In the genomic region with DNA sequence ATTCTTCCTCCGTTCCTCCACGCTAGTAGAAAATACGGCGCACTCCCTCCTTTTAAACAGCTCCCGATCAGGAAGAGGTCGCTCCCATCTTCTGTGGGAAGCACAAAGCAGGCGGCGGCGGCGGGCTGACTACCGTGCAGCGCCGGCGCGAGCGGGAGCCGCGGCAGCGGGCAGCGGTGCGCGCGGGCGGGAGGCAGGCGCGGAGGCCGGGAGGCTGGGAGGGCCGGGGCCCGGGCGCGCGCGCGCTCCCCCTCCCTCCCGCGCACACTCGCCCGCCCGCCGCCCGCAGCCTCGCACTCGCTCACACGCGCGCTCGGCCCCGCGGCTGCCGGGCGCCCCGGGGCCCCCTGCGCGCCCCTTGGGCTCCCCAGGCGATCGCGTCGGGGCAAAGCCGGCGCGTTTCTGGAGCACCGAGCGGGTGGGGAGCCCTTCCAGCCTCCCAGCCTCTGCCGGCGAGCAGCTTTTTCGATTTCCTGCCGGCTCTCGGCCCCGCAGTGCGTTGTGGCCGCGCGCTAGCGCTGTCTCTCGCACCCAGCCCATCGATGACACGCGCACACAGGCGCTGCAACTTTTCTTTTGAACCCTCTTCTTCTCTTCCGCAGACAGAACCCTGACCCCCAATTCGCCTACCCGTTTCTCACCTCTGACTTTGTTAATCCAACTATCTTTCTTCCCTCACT, we compare ENCODE assay signal across 8 cellular contexts. TPM values are rescaled to one million over a fixed set of nuclear protein-coding genes. Genes with fewer than 3 reads are reported as not detected.
A peak's percentile ranks its signal among the peaks of the same experiment; 100 is the strongest.
DNase-seq lines count a peak whose midpoint lies in the region; ATAC-seq, FAIRE-seq and TF ChIP-seq lines count a peak whose summit lies in the region.

A gene (minus strand): TSS at position 165 of the 680 bp plus-strand sequence.

- H3K4me3 ChIP-seq in H1 (ENCODE audit: extremely low read depth in 1 of 4, insufficient read depth in 2 of 4, low read depth in 3 of 4, low read length in 4 of 4) (peak within 1 kb of the TSS; percentile 57 to 85 (median 60)), mesodermal cell (ENCODE audit: extremely low read depth, insufficient read depth, low read length, poor library complexity, severe bottlenecking) (peak within 1 kb of the TSS; percentile 47), tibial artery (peak within 1 kb of the TSS; percentile 65 to 84)

- H3K23ac ChIP-seq in H9 (ENCODE audit: insufficient read length, low read depth, low read length) (no peak within 1 kb of the TSS), H1 (ENCODE audit: insufficient read length) (no peak within 1 kb of the TSS)

- POLR2A ChIA-PET in RWPE1 (lab: Yijun Ruan, JAX; ENCODE audit: low non-redundant PET) (no interaction called here), H1 (lab: Charles Lee; ENCODE audit: partially characterized antibody) (interaction anchor here (0.6 to 1.2 kb wide), 3 partner anchors 140 to 1288 kb away, joined by 4 to 5 read pairs (median 4); no protein-coding TSS in a partner anchor)

- no CpG with 5 or more reads among the region's 82 CpGs for WGBS in H9 (ENCODE audit: extremely low coverage, insufficient read length, low lambda C conversion rate)
- 2% methylated on average over 41 of the region's 82 CpGs; no CpG with 5 or more reads in 1 of the 2 experiments for WGBS in H1 (ENCODE audit: extremely low coverage in 1 of 2, insufficient coverage in 1 of 2, insufficient read length in 1 of 2, insufficient replicate concordance in 2 of 2, low coverage in 1 of 2, low lambda C conversion rate in 2 of 2, missing lambda C conversion rate in 1 of 2), 2 experiments
- 0% methylated on average over 46 to 51 of the region's 82 CpGs for WGBS in mesodermal cell (ENCODE audit: insufficient coverage in 2 of 2), 2 experiments

- H2BK15ac ChIP-seq in H9 (ENCODE audit: low read depth, low read length) (no peak within 1 kb of the TSS), H1 (ENCODE audit: low read length) (no peak within 1 kb of the TSS)

- no peak within 1 kb of the TSS for H3K14ac ChIP-seq in H9 (ENCODE audit: insufficient read depth, low read length)
- no peak within 1 kb of the TSS for H3K14ac ChIP-seq in H1 (ENCODE audit: insufficient read length)

- no peaks in the 10 kb centered on the region for H4K20me1 ChIP-seq in H9 (ENCODE audit: control insufficient read depth, insufficient read depth, insufficient read length)
- H4K20me1 ChIP-seq in H1 (replicated peaks in 1 of 2; ENCODE audit: control insufficient read depth in 1 of 2, insufficient read depth in 2 of 2, low read length in 2 of 2) = no peaks in the 10 kb centered on the region

- H3K27ac Mint-ChIP-seq in H9 = no peak within 1 kb of the TSS; a peak in 1 of 7 replicates

- no peak for TF ChIP-seq CTCF in H9 (conservative IDR thresholded peaks at IDR 0.05)
- no peak for TF ChIP-seq CTCF in RWPE1 (conservative IDR thresholded peaks at IDR 0.05; ENCODE audit: low read depth)
- TF ChIP-seq CTCF in H1 (IDR thresholded peaks at IDR 0.05; ENCODE audit: control extremely low read depth in 1 of 3, insufficient read depth in 1 of 3, low read depth in 1 of 3, low read length in 3 of 3) = no peak
- no peak for TF ChIP-seq CTCF in tibial artery (IDR thresholded peaks at IDR 0.05)

- H3K79me2 ChIP-seq in H9 (ENCODE audit: insufficient read depth, low read length) (no peaks in the 10 kb centered on the region), H1 (ENCODE audit: control insufficient read depth in 1 of 2, insufficient read depth in 2 of 2, low read length in 2 of 2) (no peaks in the 10 kb centered on the region)

- H3K18ac ChIP-seq in H9 (ENCODE audit: insufficient read length, low read depth, low read length) = no peak within 1 kb of the TSS
- H3K18ac ChIP-seq in H1 (ENCODE audit: extremely low read depth, low read length) = no peak within 1 kb of the TSS

- H3K36me3 ChIP-seq in H1 (ENCODE audit: control insufficient read depth in 2 of 4, insufficient read depth in 4 of 4, low read length in 3 of 4) (no peaks in the 10 kb centered on the region), mesodermal cell (ENCODE audit: control insufficient read depth, insufficient read depth, low read length) (no peaks in the 10 kb centered on the region), tibial artery (no peaks in the 10 kb centered on the region)

- H2BK120ac ChIP-seq in H9 (ENCODE audit: low read depth, low read length, poor library complexity, severe bottlenecking) (no peak within 1 kb of the TSS), H1 (replicated peaks; ENCODE audit: low read depth, low read length) (no peak within 1 kb of the TSS)

- no peak for TF ChIP-seq POLR2A in H1 (IDR thresholded peaks at IDR 0.05; ENCODE audit: control extremely low read depth in 1 of 2, low read depth in 2 of 2, low read length in 2 of 2)

- in situ Hi-C loops in Caki2 (cut with HindIII; ENCODE audit: low pct_unique_long_range_greater_than_20kb, low sequenced_read_pairs) = no loop called here

- H3K4me1 ChIP-seq in H9 (ENCODE audit: insufficient read depth, low read length) (peaks cover 4% of the 10 kb centered on the region), H1 (replicated peaks in 1 of 4; ENCODE audit: control insufficient read depth in 3 of 4, insufficient read depth in 4 of 4, low read length in 3 of 4) (peaks cover 3 to 12% (median 4%) of the 10 kb centered on the region in 4 experiments; a peak in 6 of 7 replicates), mesodermal cell (ENCODE audit: control insufficient read depth, insufficient read depth, low read length, poor library complexity, severe bottlenecking) (no peaks in the 10 kb centered on the region), tibial artery (peaks cover 0 to 25% (median 5%) of the 10 kb centered on the region in 4 donors)

- no peaks in the 10 kb centered on the region for H3K36me3 Mint-ChIP-seq in H9 (ENCODE audit: insufficient read depth in 1 of 3, low read depth in 3 of 3)

- CTCF ChIA-PET in RWPE1 (lab: Yijun Ruan, JAX) = interaction anchor here (0.7 kb wide), 1 partner anchor 883 kb away, joined by 3 read pairs; no protein-coding TSS in a partner anchor
- CTCF ChIA-PET in H1 (lab: Charles Lee; ENCODE audit: partially characterized antibody) = interaction anchor here (1.2 to 6.0 kb wide), 4 partner anchors 8 to 104 kb away, joined by 3 to 42 read pairs (median 4); no protein-coding TSS in a partner anchor

- H3K4me1 Mint-ChIP-seq in H9 = peaks cover 36 to 46% of the 10 kb centered on the region in 2 experiments

- peaks cover 0 to 3% of the 10 kb centered on the region in 2 experiments; a peak in 2 of 5 replicates for H3K9me3 Mint-ChIP-seq in H9

- H4K8ac ChIP-seq in H9 (replicated peaks; ENCODE audit: insufficient read length, low read depth, low read length) (no peak within 1 kb of the TSS), H1 (ENCODE audit: extremely low read depth, insufficient read depth, low read length) (peak within 1 kb of the TSS; percentile 53; the same call in 1 of the 2 replicates)

- H3T11ph ChIP-seq in H9 (ENCODE audit: low read length) = no peak within 1 kb of the TSS

- H3K27me3 ChIP-seq in H9 (ENCODE audit: insufficient read depth, low read length) (peaks cover 5% of the 10 kb centered on the region; the same call in 1 of the 2 replicates), H1 (replicated peaks in 1 of 4; ENCODE audit: control insufficient read depth in 3 of 4, extremely low read depth in 1 of 4, insufficient read depth in 3 of 4, low read length in 3 of 4) (peaks cover 5 to 36% (median 24%) of the 10 kb centered on the region in 4 experiments; a peak in 6 of 7 replicates), tibial artery (no peaks in the 10 kb centered on the region)

- H3K23me2 ChIP-seq in H9 (ENCODE audit: insufficient read length, low read depth, low read length, poor library complexity, severe bottlenecking) (peaks cover 9% of the 10 kb centered on the region), H1 (ENCODE audit: low read depth, low read length) (peaks cover 9% of the 10 kb centered on the region)

- H3K4me2 ChIP-seq in H9 (ENCODE audit: insufficient read depth, insufficient read length, low read length) = peak within 1 kb of the TSS; percentile 77
- peak within 1 kb of the TSS; percentile 83 to 95 for H3K4me2 ChIP-seq in H1 (ENCODE audit: insufficient read depth in 1 of 2, low read depth in 2 of 2, low read length in 2 of 2)

- H3K9ac ChIP-seq in H9 (ENCODE audit: extremely low read depth, insufficient read length, low read length) = no peak within 1 kb of the TSS
- H3K9ac ChIP-seq in H1 (replicated peaks in 1 of 4; ENCODE audit: extremely low read depth in 1 of 4, low read depth in 3 of 4, low read length in 3 of 4) = peak within 1 kb of the TSS; percentile 8 to 59 (median 48); a peak in 6 of 7 replicates

- H3K4ac ChIP-seq in H9 (ENCODE audit: low read depth, low read length) = no peak within 1 kb of the TSS
- no peak within 1 kb of the TSS for H3K4ac ChIP-seq in H1 (replicated peaks; ENCODE audit: insufficient read length, low read depth, low read length)

- H3K56ac ChIP-seq in H9 (ENCODE audit: insufficient read length, low read depth, low read length) (no peak within 1 kb of the TSS), H1 (replicated peaks; ENCODE audit: insufficient read length, low read depth, low read length) (peak within 1 kb of the TSS; percentile 1)

- H2BK20ac ChIP-seq in H9 (ENCODE audit: low read depth, low read length, poor library complexity, severe bottlenecking) (no peak within 1 kb of the TSS), H1 (ENCODE audit: low read length) (peak within 1 kb of the TSS; percentile 28; the same call in 1 of the 2 replicates)

- H2AFZ ChIP-seq in H9 (ENCODE audit: low read length) = no peak within 1 kb of the TSS
- H2AFZ ChIP-seq in H1 (ENCODE audit: low read length) = peak within 1 kb of the TSS; percentile 88

- 0 out of 4 replicates have a peak, but pooled peaks of 1 of the 2 experiments have one; percentile 9 for TF ChIP-seq RAD21 in H1 (IDR thresholded peaks at IDR 0.05 in 1 of 2, conservative IDR thresholded peaks at IDR 0.05 in 1 of 2; ENCODE audit: low read depth in 2 of 2, low read length in 2 of 2)

- no peak for FAIRE-seq in H1 (lab: Jason Lieb, UNC)

- H3K79me1 ChIP-seq in H9 (ENCODE audit: insufficient read depth, low read depth, low read length, poor library complexity, severe bottlenecking) (no peaks in the 10 kb centered on the region), H1 (ENCODE audit: low read depth, low read length) (no peaks in the 10 kb centered on the region)

- H3K4me3 Mint-ChIP-seq in H9 = peak within 1 kb of the TSS; percentile 84 to 94

- H2BK12ac ChIP-seq in H9 (ENCODE audit: insufficient read length, low read depth, low read length) (no peak within 1 kb of the TSS), H1 (ENCODE audit: low read depth, low read length) (no peak within 1 kb of the TSS)

- H2AK5ac ChIP-seq in H9 (ENCODE audit: insufficient read length, low read length) (no peak within 1 kb of the TSS), H1 (ENCODE audit: low read depth, low read length) (no peak within 1 kb of the TSS)

- peaks cover 45% of the 10 kb centered on the region for H3K27me3 Mint-ChIP-seq in H9 (ENCODE audit: low read depth)

- no peak for TF ChIP-seq EP300 in H1 (IDR thresholded peaks at IDR 0.05; ENCODE audit: borderline replicate concordance in 1 of 2, low read depth in 2 of 2, low read length in 2 of 2)

- intact Hi-C loops in tibial artery (cut with DNase I; ENCODE audit: low total_unique reads) = loop anchor here (10.0 kb wide), 2 partner anchors 63 to 167 kb away; no protein-coding TSS in a partner anchor

- ATAC-seq in HG03097 (IDR thresholded peaks at IDR 0.05; ENCODE audit: low FRiP score, unreplicated experiment) = no peak

- H3K27ac ChIP-seq in H9 (ENCODE audit: insufficient read length, low read depth, low read length) = no peak within 1 kb of the TSS
- peak within 1 kb of the TSS; percentile 74 for H3K27ac ChIP-seq in RWPE1
- H3K27ac ChIP-seq in H1 (ENCODE audit: low read depth, low read length) = no peak within 1 kb of the TSS
- no peak within 1 kb of the TSS for H3K27ac ChIP-seq in mesodermal cell (ENCODE audit: low read depth, low read length, severe bottlenecking)
- H3K27ac ChIP-seq in tibial artery = peak within 1 kb of the TSS; percentile 64 to 81

- no peak within 1 kb of the TSS for H4K5ac ChIP-seq in H9 (ENCODE audit: insufficient read length, low read depth, low read length)
- H4K5ac ChIP-seq in H1 (ENCODE audit: insufficient read length, low read depth, low read length) = no peak within 1 kb of the TSS

- no peak within 1 kb of the TSS for H2BK5ac ChIP-seq in H9 (ENCODE audit: insufficient read length, low read length)
- H2BK5ac ChIP-seq in H1 (ENCODE audit: low read depth, low read length) = no peak within 1 kb of the TSS

- H3K9me3 ChIP-seq in H9 (ENCODE audit: control insufficient read depth, low read depth, low read length) (no peaks in the 10 kb centered on the region), H1 (ENCODE audit: insufficient read depth in 2 of 2, low read depth in 1 of 2, low read length in 1 of 2) (no peaks in the 10 kb centered on the region), mesodermal cell (ENCODE audit: control insufficient read depth, low read length) (no peaks in the 10 kb centered on the region), tibial artery (no peaks in the 10 kb centered on the region)

- DNase-seq in Caki2 (ENCODE audit: low read depth) = peak; percentile 52
- peak; percentile 49 for DNase-seq in H9
- peak; percentile 38 for DNase-seq in RWPE1 (ENCODE audit: low spot score)
- DNase-seq in H1 (ENCODE audit: low read depth in 1 of 2, low spot score in 2 of 2) = peak in 1 of 2 experiments; percentile 62
- DNase-seq in tibial artery = peak in 1 of 2 donors; percentile 67
- no peak for DNase-seq in Ammon's horn (ENCODE audit: low spot score)

- no peak within 1 kb of the TSS for H4K91ac ChIP-seq in H9 (ENCODE audit: insufficient read length, low read depth, low read length)
- no peak within 1 kb of the TSS for H4K91ac ChIP-seq in H1 (replicated peaks; ENCODE audit: insufficient read length, low read length)

RNA-seq across cellular contexts. Expression of the gene that starts here (rescaled TPM):
- total RNA-seq in Caki2 (2014; rRNA removed; shearing (Covaris generic); ENCODE audit: low replicate concordance) = 9.6 and 12.4 TPM in 2 replicates
- total RNA-seq in H9 (2021) = 1.7 and 1.9 TPM in 2 replicates
- 3.2 and 3.6 TPM in 2 replicates for total RNA-seq in H1 (2021; fragmentation: NEBNext Ultra II Directional; extraction: Animal tissue kit (Norgen Biotek cat#: 25700))
- polyA plus RNA-seq in H1 (2011; rRNA removed) = 0.42 and 0.68 TPM in 2 replicates
- polyA plus RNA-seq in H1 (2011; cell fraction: cytosol; rRNA removed) = 0.59 TPM
- 0.81 TPM for polyA plus RNA-seq in H1 (2011; cell fraction: nucleus; rRNA removed)
- 1.3 to 2.9 TPM (median 1.9 TPM) in 4 replicates for polyA plus RNA-seq in H1 (2012, experiment 1 of 2)
- 0.16 TPM for polyA plus RNA-seq in H1 (2012, experiment 2 of 2)
- polyA plus RNA-seq in H1 (2013, experiment 1 of 2) = 2.2 TPM
- polyA plus RNA-seq in H1 (2013, experiment 2 of 2) = 2.4 TPM
- polyA minus RNA-seq in H1 (2011; rRNA and poly(A)+ RNA removed) = 7.7 and 10.3 TPM in 2 replicates
- polyA minus RNA-seq in H1 (2011; cell fraction: cytosol; rRNA and poly(A)+ RNA removed) = 1.5 TPM
- 7.3 TPM for polyA minus RNA-seq in H1 (2011; cell fraction: nucleus; rRNA and poly(A)+ RNA removed)
- 2.1 TPM for polyA plus RNA-seq in mesodermal cell (2013, experiment 1 of 2)
- 2.9 TPM for polyA plus RNA-seq in mesodermal cell (2013, experiment 2 of 2)

Comparison
In these comparisons a context has a peak if more than half of its experiments do, and no peak if none do; other contexts are left out.
1. H3K27ac ChIP-seq: peak in RWPE1 (single experiment) and tibial artery (2 of 2); none in H9 (single experiment), H1 (single experiment) and mesodermal cell (single experiment).
2. Peak in every context shown above with its lines, with median percentiles within 50 percentile points of each other: H3K4me3 ChIP-seq.